Comparison of ENCODE assay signal across 2 cellular contexts in the genomic region with DNA sequence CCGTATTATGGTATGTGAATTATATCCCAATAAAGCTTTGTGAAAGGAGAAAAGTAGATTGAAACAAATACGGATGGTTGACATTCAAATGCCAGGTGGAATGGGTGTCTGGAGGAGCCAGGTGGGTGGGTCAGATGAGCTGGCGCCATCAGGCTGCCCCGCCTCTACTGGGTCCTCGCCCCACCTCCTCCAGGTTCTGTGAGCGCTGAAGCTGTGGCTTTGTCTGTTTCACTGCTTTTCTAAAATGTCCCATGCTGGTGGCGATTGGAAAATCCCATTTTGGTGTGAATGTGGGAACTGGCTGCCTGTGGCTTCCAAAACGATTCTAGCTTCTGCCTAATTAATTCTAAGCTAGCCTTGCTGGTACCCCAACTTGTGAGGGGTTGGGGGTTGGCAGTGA.
A peak's percentile ranks its signal among the peaks of the same experiment; 100 is the strongest.
TF ChIP-seq lines count a peak whose summit lies in the region.

No MANE protein-coding gene starts in this region.

TF ChIP-seq in HEK293, 187 proteins besides CTCF, POLR2A, EP300 and RAD21:
- TF ChIP-seq ZNF239 (tag by site-specific recombination; IDR thresholded peaks at IDR 0.05) (no peak), KLF1 (tag by site-specific recombination; IDR thresholded peaks at IDR 0.05) (peak; percentile 22; the same call in 1 of the 2 replicates)

TF ChIP-seq in GM12878, 131 proteins besides CTCF, POLR2A, EP300 and RAD21 (continues in another document):
- TF ChIP-seq, protein P1, sequence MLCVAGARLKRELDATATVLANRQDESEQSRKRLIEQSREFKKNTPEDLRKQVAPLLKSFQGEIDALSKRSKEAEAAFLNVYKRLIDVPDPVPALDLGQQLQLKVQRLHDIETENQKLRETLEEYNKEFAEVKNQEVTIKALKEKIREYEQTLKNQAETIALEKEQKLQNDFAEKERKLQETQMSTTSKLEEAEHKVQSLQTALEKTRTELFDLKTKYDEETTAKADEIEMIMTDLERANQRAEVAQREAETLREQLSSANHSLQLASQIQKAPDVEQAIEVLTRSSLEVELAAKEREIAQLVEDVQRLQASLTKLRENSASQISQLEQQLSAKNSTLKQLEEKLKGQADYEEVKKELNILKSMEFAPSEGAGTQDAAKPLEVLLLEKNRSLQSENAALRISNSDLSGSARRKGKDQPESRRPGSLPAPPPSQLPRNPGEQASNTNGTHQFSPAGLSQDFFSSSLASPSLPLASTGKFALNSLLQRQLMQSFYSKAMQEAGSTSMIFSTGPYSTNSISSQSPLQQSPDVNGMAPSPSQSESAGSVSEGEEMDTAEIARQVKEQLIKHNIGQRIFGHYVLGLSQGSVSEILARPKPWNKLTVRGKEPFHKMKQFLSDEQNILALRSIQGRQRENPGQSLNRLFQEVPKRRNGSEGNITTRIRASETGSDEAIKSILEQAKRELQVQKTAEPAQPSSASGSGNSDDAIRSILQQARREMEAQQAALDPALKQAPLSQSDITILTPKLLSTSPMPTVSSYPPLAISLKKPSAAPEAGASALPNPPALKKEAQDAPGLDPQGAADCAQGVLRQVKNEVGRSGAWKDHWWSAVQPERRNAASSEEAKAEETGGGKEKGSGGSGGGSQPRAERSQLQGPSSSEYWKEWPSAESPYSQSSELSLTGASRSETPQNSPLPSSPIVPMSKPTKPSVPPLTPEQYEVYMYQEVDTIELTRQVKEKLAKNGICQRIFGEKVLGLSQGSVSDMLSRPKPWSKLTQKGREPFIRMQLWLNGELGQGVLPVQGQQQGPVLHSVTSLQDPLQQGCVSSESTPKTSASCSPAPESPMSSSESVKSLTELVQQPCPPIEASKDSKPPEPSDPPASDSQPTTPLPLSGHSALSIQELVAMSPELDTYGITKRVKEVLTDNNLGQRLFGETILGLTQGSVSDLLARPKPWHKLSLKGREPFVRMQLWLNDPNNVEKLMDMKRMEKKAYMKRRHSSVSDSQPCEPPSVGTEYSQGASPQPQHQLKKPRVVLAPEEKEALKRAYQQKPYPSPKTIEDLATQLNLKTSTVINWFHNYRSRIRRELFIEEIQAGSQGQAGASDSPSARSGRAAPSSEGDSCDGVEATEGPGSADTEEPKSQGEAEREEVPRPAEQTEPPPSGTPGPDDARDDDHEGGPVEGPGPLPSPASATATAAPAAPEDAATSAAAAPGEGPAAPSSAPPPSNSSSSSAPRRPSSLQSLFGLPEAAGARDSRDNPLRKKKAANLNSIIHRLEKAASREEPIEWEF (IDR thresholded peaks at IDR 0.05; ENCODE audit: insufficient replicate concordance, low read depth, low read length): peak; percentile 63
- TF ChIP-seq BACH1 (IDR thresholded peaks at IDR 0.05; ENCODE audit: borderline replicate concordance) (no peak; the same call in 1 of the 2 replicates), IKZF1 (conservative IDR thresholded peaks at IDR 0.05) (peak; percentile 91), TBL1XR1 (IDR thresholded peaks at IDR 0.05; ENCODE audit: low read depth, low read length) (no peak), BHLHE40 (IDR thresholded peaks at IDR 0.05; ENCODE audit: borderline replicate concordance in 1 of 2, low read depth in 2 of 2, low read length in 1 of 2) (0 out of 4 replicates have a peak, but pooled peaks have one; percentile 16 to 23), DPF2 (IDR thresholded peaks at IDR 0.05) (no peak), E4F1 (IDR thresholded peaks at IDR 0.05; ENCODE audit: borderline replicate concordance, partially characterized antibody) (no peak), BCL11A (IDR thresholded peaks at IDR 0.05; ENCODE audit: low read depth, low read length) (peak; percentile 56; the same call in 1 of the 2 replicates), PML (IDR thresholded peaks at IDR 0.05; ENCODE audit: low read length) (no peak), MYB (IDR thresholded peaks at IDR 0.05; ENCODE audit: borderline replicate concordance, low read depth, low read length) (no peak), HDAC6 (IDR thresholded peaks at IDR 0.05; ENCODE audit: unreplicated experiment) (no peak), ZSCAN29 (IDR thresholded peaks at IDR 0.05) (0 out of 2 replicates have a peak, but pooled peaks have one; percentile 10), ESRRA (IDR thresholded peaks at IDR 0.05; ENCODE audit: low read length) (no peak), MEF2B (IDR thresholded peaks at IDR 0.05; ENCODE audit: partially characterized antibody, poor library complexity, severe bottlenecking) (no peak), SRF (IDR thresholded peaks at IDR 0.05; ENCODE audit: low read depth in 2 of 2, low read length in 2 of 2) (no peak), ZNF24 (IDR thresholded peaks at IDR 0.05) (0 out of 2 replicates have a peak, but pooled peaks have one; percentile 22), CEBPB (IDR thresholded peaks at IDR 0.05; ENCODE audit: borderline replicate concordance in 1 of 2, low read depth in 2 of 2, low read length in 2 of 2) (no peak), MYC (IDR thresholded peaks at IDR 0.05; ENCODE audit: insufficient read depth, insufficient read length, insufficient replicate concordance, low read length, severe bottlenecking) (no peak), HDAC2 (IDR thresholded peaks at IDR 0.05) (no peak), RELA (IDR thresholded peaks at IDR 0.05; ENCODE audit: borderline replicate concordance, partially characterized antibody) (peak; percentile 57), RELB (IDR thresholded peaks at IDR 0.05; ENCODE audit: low read depth) (peak; percentile 79), ATF7 (IDR thresholded peaks at IDR 0.05; ENCODE audit: low read depth) (no peak), KDM1A (IDR thresholded peaks at IDR 0.05; ENCODE audit: borderline replicate concordance) (no peak), POLR2AphosphoS5 (IDR thresholded peaks at IDR 0.05; ENCODE audit: low read length) (no peak), NFXL1 (IDR thresholded peaks at IDR 0.05; ENCODE audit: borderline replicate concordance) (no peak), BCLAF1 (IDR thresholded peaks at IDR 0.05) (no peak), ZNF687 (IDR thresholded peaks at IDR 0.05) (no peak; the same call in none of the 2 replicates), EZH2 (IDR thresholded peaks at IDR 0.05; ENCODE audit: borderline replicate concordance, control insufficient read depth, low read depth, low read length) (no peak), HDGF (IDR thresholded peaks at IDR 0.05) (no peak)
- TF ChIP-seq, protein P2, sequence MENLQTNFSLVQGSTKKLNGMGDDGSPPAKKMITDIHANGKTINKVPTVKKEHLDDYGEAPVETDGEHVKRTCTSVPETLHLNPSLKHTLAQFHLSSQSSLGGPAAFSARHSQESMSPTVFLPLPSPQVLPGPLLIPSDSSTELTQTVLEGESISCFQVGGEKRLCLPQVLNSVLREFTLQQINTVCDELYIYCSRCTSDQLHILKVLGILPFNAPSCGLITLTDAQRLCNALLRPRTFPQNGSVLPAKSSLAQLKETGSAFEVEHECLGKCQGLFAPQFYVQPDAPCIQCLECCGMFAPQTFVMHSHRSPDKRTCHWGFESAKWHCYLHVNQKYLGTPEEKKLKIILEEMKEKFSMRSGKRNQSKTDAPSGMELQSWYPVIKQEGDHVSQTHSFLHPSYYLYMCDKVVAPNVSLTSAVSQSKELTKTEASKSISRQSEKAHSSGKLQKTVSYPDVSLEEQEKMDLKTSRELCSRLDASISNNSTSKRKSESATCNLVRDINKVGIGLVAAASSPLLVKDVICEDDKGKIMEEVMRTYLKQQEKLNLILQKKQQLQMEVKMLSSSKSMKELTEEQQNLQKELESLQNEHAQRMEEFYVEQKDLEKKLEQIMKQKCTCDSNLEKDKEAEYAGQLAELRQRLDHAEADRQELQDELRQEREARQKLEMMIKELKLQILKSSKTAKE (IDR thresholded peaks at IDR 0.05; ENCODE audit: low read depth, poor library complexity, severe bottlenecking): peak; percentile 37
- TF ChIP-seq, protein P3, sequence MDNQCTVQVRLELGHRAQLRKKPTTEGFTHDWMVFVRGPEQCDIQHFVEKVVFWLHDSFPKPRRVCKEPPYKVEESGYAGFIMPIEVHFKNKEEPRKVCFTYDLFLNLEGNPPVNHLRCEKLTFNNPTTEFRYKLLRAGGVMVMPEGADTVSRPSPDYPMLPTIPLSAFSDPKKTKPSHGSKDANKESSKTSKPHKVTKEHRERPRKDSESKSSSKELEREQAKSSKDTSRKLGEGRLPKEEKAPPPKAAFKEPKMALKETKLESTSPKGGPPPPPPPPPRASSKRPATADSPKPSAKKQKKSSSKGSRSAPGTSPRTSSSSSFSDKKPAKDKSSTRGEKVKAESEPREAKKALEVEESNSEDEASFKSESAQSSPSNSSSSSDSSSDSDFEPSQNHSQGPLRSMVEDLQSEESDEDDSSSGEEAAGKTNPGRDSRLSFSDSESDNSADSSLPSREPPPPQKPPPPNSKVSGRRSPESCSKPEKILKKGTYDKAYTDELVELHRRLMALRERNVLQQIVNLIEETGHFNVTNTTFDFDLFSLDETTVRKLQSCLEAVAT (IDR thresholded peaks at IDR 0.05): peak; percentile 77; the same call in 1 of the 2 replicates
- TF ChIP-seq, protein P4, sequence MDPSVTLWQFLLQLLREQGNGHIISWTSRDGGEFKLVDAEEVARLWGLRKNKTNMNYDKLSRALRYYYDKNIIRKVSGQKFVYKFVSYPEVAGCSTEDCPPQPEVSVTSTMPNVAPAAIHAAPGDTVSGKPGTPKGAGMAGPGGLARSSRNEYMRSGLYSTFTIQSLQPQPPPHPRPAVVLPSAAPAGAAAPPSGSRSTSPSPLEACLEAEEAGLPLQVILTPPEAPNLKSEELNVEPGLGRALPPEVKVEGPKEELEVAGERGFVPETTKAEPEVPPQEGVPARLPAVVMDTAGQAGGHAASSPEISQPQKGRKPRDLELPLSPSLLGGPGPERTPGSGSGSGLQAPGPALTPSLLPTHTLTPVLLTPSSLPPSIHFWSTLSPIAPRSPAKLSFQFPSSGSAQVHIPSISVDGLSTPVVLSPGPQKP (IDR thresholded peaks at IDR 0.05; ENCODE audit: low read depth, low read length): no peak
